ENCODE assay signal across 8 cellular contexts in genomic region chr12:79407671-79408622, GRCh38.
DNase-seq lines count a peak whose midpoint lies in the region; ATAC-seq, FAIRE-seq and TF ChIP-seq lines count a peak whose summit lies in the region.

No MANE protein-coding gene starts in this region.

- H3K4me2 ChIP-seq in GM12878 (ENCODE audit: control insufficient read depth, insufficient read depth): no peak overlapping the region

- 25% methylated on average over 6 of the region's 6 CpGs for WGBS in GM12878 (ENCODE audit: insufficient coverage, insufficient replicate concordance, low lambda C conversion rate, missing lambda C conversion rate)
- 58% methylated on average over 6 of the region's 6 CpGs for WGBS in tibial nerve, 2 donors

- DNase-seq in AG04450 (ENCODE audit: low read depth, low spot score) (peak; percentile 81), NCI-H1694 (lab: John Stamatoyannopoulos, UW) (peak; percentile 25), GM12878 (ENCODE audit: low read depth, low spot score) (peak; percentile 9), kidney (no peak), tibial nerve (ENCODE audit: low spot score in 2 of 2) (peak in 1 of 2 donors; percentile 23), NCI-H187 (lab: John Stamatoyannopoulos, UW) (no peak)

- POLR2A ChIA-PET in AG04450 (lab: Yijun Ruan, JAX) (interaction anchor here (0.7 kb wide), 1 partner anchor 209 kb away, joined by 3 read pairs; no protein-coding TSS in a partner anchor), GM12878 (lab: Charles Lee) (no interaction called here)

- RAD21 ChIA-PET in GM12878 (lab: Charles Lee; ENCODE audit: unreplicated experiment): interaction anchor here (0.8 to 1.0 kb wide), 2 partner anchors 281 to 330 kb away, joined by 3 to 4 read pairs; no protein-coding TSS in a partner anchor

- no TSS peak for BruUV-seq in GM12878 (replicated peaks; lab: Mats Ljungman, UMichigan)

- peak overlapping the region; percentile 22 for H3K27ac ChIP-seq in AG04450 (ENCODE audit: low read depth, low read length)
- no peak overlapping the region for H3K27ac ChIP-seq in GM12878 (ENCODE audit: control insufficient read depth, insufficient read depth)
- H3K27ac ChIP-seq in kidney (ENCODE audit: low read depth in 2 of 2, low read length in 2 of 2): no peak overlapping the region
- H3K27ac ChIP-seq in tibial nerve: peak overlapping the region in 1 of 4 donors; percentile 40

- H2AFZ ChIP-seq in GM12878 (ENCODE audit: control insufficient read depth, low read depth, low read length): no peak overlapping the region

- no peaks in the 10 kb centered on the region for H4K20me1 ChIP-seq in GM12878 (ENCODE audit: control insufficient read depth, insufficient read depth)

- H3K4me1 ChIP-seq in GM12878 (ENCODE audit: control insufficient read depth, insufficient read depth, low read length) (no peaks in the 10 kb centered on the region), kidney (ENCODE audit: control insufficient read depth in 1 of 2, insufficient read depth in 1 of 2, low read depth in 1 of 2, low read length in 2 of 2) (peaks cover 7 to 33% of the 10 kb centered on the region in 2 donors), tibial nerve (peaks cover 0 to 20% (median 0%) of the 10 kb centered on the region in 4 donors)

- H3K9ac ChIP-seq in GM12878 (ENCODE audit: control insufficient read depth, insufficient read depth, low read length) (no peak overlapping the region), kidney (ENCODE audit: low read length in 2 of 2) (no peak overlapping the region)

- intact Hi-C loops in GM12878 (cut with micrococcal nuclease; ENCODE audit: unreplicated experiment) (loop anchor here (1.0 to 2.0 kb wide), 3 partner anchors 330 to 855 kb away; no protein-coding TSS in a partner anchor), kidney (cut with DNase I) (no loop called here)

- CTCF ChIA-PET in AG04450 (lab: Charles Lee) (interaction anchor here (0.6 to 3.0 kb wide), 24 partner anchors 9 to 1850 kb away, joined by 3 to 27 read pairs (median 3); no protein-coding TSS in a partner anchor), GM12878 (lab: Yijun Ruan, JAX) (interaction anchor here (1.0 to 2.7 kb wide), 5 partner anchors 12 to 1302 kb away, joined by 3 to 6 read pairs (median 4); no protein-coding TSS in a partner anchor)

- H3K4me3 ChIP-seq in AG04450 (ENCODE audit: low read depth, low read length) (no peak overlapping the region), GM12878 (no peak overlapping the region), kidney (ENCODE audit: low read length in 2 of 2) (no peak overlapping the region), tibial nerve (no peak overlapping the region)

- no peak for FAIRE-seq in GM12878 (lab: Jason Lieb, UNC)
- peak; percentile 38 for FAIRE-seq in kidney (lab: Jason Lieb, UNC)

- in situ Hi-C loops in GM12878 (cut with MboI): loop anchor here (10.0 kb wide), 1 partner anchor 327 kb away; no protein-coding TSS in a partner anchor

- no peaks in the 10 kb centered on the region for H3K79me2 ChIP-seq in GM12878 (ENCODE audit: control insufficient read depth, insufficient read depth, low read length)

- H3K27me3 ChIP-seq in AG04450 (ENCODE audit: control insufficient read depth, insufficient read depth, low read length): no peaks in the 10 kb centered on the region
- no peaks in the 10 kb centered on the region for H3K27me3 ChIP-seq in GM12878 (replicated peaks in 1 of 2; ENCODE audit: control insufficient read depth in 2 of 2, insufficient read depth in 2 of 2, low read length in 1 of 2)
- no peaks in the 10 kb centered on the region for H3K27me3 ChIP-seq in tibial nerve

- peak; percentile 79 for TF ChIP-seq RAD21 in GM12878 (IDR thresholded peaks at IDR 0.05; ENCODE audit: insufficient read depth, low read depth, low read length)

- TF ChIP-seq CTCF in AG04450 (IDR thresholded peaks at IDR 0.05; ENCODE audit: low read depth, low read length) (peak; percentile 91), GM12878 (IDR thresholded peaks at IDR 0.05 in 2 of 3, conservative IDR thresholded peaks at IDR 0.05 in 1 of 3; ENCODE audit: control insufficient read depth in 2 of 3, extremely low read depth in 1 of 3, insufficient read depth in 1 of 3, low read depth in 3 of 3, low read length in 3 of 3) (peak; percentile 54 to 81 (median 55); a peak in 5 of 6 replicates), kidney (IDR thresholded peaks at IDR 0.05; ENCODE audit: borderline replicate concordance, extremely low read depth, insufficient read depth) (peak; percentile 81), tibial nerve (IDR thresholded peaks at IDR 0.05) (peak; percentile 32 to 61 (median 37))

- H3K9me3 ChIP-seq in AG04450 (ENCODE audit: control insufficient read depth, insufficient read depth, low read length) (no peaks in the 10 kb centered on the region), GM12878 (replicated peaks; ENCODE audit: control insufficient read depth, insufficient read depth, low read length) (no peaks in the 10 kb centered on the region), kidney (ENCODE audit: control insufficient read depth in 1 of 2, low read length in 2 of 2) (no peaks in the 10 kb centered on the region), tibial nerve (no peaks in the 10 kb centered on the region)

- SMC1A ChIA-PET in GM12878 (lab: Charles Lee; ENCODE audit: uncharacterized antibody, unreplicated experiment): interaction anchor here (1.5 kb wide), 2 partner anchors 330 to 862 kb away, joined by 4 to 5 read pairs; no protein-coding TSS in a partner anchor

- TF ChIP-seq EP300 in GM12878 (IDR thresholded peaks at IDR 0.05; ENCODE audit: borderline replicate concordance in 1 of 2, control insufficient read depth in 1 of 2, low read depth in 2 of 2, low read length in 2 of 2): no peak
- no peak for TF ChIP-seq EP300 in tibial nerve (IDR thresholded peaks at IDR 0.05)

- H3K36me3 ChIP-seq in GM12878 (ENCODE audit: control insufficient read depth in 2 of 2, insufficient read depth in 2 of 2, low read length in 1 of 2): no peaks in the 10 kb centered on the region
- no peaks in the 10 kb centered on the region for H3K36me3 ChIP-seq in kidney (ENCODE audit: control insufficient read depth in 1 of 2, insufficient read depth in 2 of 2, low read length in 2 of 2)
- no peaks in the 10 kb centered on the region for H3K36me3 ChIP-seq in tibial nerve

- peak; percentile 96 for ATAC-seq in GM18502 (IDR thresholded peaks at IDR 0.05; ENCODE audit: poor library complexity, unreplicated experiment)
- ATAC-seq in HG02870 (IDR thresholded peaks at IDR 0.05; ENCODE audit: unreplicated experiment): peak; percentile 96
- peak; percentile 99 for ATAC-seq in GM12878

- TF ChIP-seq POLR2A in GM12878 (IDR thresholded peaks at IDR 0.05; ENCODE audit: low read depth, low read length) (no peak), tibial nerve (IDR thresholded peaks at IDR 0.05) (no peak)

TF ChIP-seq in GM12878, 131 proteins besides CTCF, POLR2A, EP300 and RAD21:
- TF ChIP-seq SMC3 (IDR thresholded peaks at IDR 0.05; ENCODE audit: borderline replicate concordance, low read length): peak; percentile 59
- no peak for TF ChIP-seq PAX8 (IDR thresholded peaks at IDR 0.05)
TF ChIP-seq in GM12878: peak in this region for 1.

Comparison
In these comparisons a context has a peak if more than half of its experiments do, and no peak if none do; other contexts are left out.
1. DNase-seq: peak in AG04450 (single experiment), NCI-H1694 (single experiment) and GM12878 (single experiment); none in kidney (single experiment) and NCI-H187 (0 of 2).
2. CTCF ChIP-seq: peak in every context shown above with its lines; median percentile 91 in AG04450; 81 in kidney; 55 in GM12878; 37 in tibial nerve.
3. Peak in every context shown above with its lines, with median percentiles within 50 percentile points of each other: ATAC-seq.